In genomic region chr6:159278626-159279025, GRCh38 we compare ENCODE assay signal across 28 cellular contexts.
"Had no signal": no experiment of that assay in that cellular context is flagged by ENCODE, and none has a peak within 500 bp of the region (broad histone marks: within the 10 kb centered on the region; RNA-seq: fewer than 3 reads in every experiment).

No MANE protein-coding gene starts in this region.

- H3K4me3 Mint-ChIP-seq: dendritic cell treated with granulocyte-macrophage colony-stimulating factor and Interleukin-4, amounts not matched to agents 40 ng/mL and 50 ng/mL, for 4 days; effector memory CD8-positive, alpha-beta T cell; endodermal cell had no signal

- H3K9me3 Mint-ChIP-seq: dendritic cell treated with granulocyte-macrophage colony-stimulating factor and Interleukin-4, amounts not matched to agents 40 ng/mL and 50 ng/mL, for 4 days; effector memory CD8-positive, alpha-beta T cell had no signal

- H3K27ac Mint-ChIP-seq: dendritic cell treated with granulocyte-macrophage colony-stimulating factor and Interleukin-4, amounts not matched to agents 40 ng/mL and 50 ng/mL, for 4 days; effector memory CD8-positive, alpha-beta T cell; endodermal cell had no signal

- H3K36me3 ChIP-seq: colonic mucosa, esophagus muscularis mucosa, esophagus squamous epithelium, gastrocnemius medialis, gastroesophageal sphincter, heart left ventricle, heart right ventricle had no signal

- H3K27ac ChIP-seq: colonic mucosa, coronary artery, dorsolateral prefrontal cortex, epithelial cell of prostate, esophagus muscularis mucosa, esophagus squamous epithelium, foreskin keratinocyte, gastrocnemius medialis, gastroesophageal sphincter, heart left ventricle, heart right ventricle, hepatocyte had no signal

- H2AFZ ChIP-seq: hepatocyte had no signal

- H3K4me3 ChIP-seq: colonic mucosa, coronary artery, dorsolateral prefrontal cortex, esophagus muscularis mucosa, esophagus squamous epithelium, gastrocnemius medialis, gastroesophageal sphincter, heart left ventricle, heart right ventricle, hepatocyte had no signal

- H3K27me3 Mint-ChIP-seq: dendritic cell treated with granulocyte-macrophage colony-stimulating factor and Interleukin-4, amounts not matched to agents 40 ng/mL and 50 ng/mL, for 4 days had no signal

- H3K9me3 ChIP-seq: colonic mucosa, esophagus muscularis mucosa, esophagus squamous epithelium, gastrocnemius medialis, gastroesophageal sphincter, heart left ventricle, heart right ventricle had no signal

- H3K4me2 ChIP-seq: hepatocyte had no signal

- H3K4me1 ChIP-seq: colonic mucosa, esophagus muscularis mucosa, esophagus squamous epithelium, gastrocnemius medialis, gastroesophageal sphincter had no signal

- FAIRE-seq: endometrium, endothelial cell of umbilical vein, frontal cortex had no signal

- ATAC-seq: effector memory CD8-positive, alpha-beta T cell; esophagus mucosa; gastrocnemius medialis; gastroesophageal sphincter; heart left ventricle; heart right ventricle had no signal

- H3K4me1 Mint-ChIP-seq: endodermal cell had no signal

- DNase-seq: colonic mucosa; cortex of kidney; dermis blood vessel endothelial cell; dorsolateral prefrontal cortex; effector CD4-positive, alpha-beta T cell; effector CD8-positive, alpha-beta T cell; effector memory CD4-positive, alpha-beta T cell; effector memory CD8-positive, alpha-beta T cell; endodermal cell; esophagus squamous epithelium; foreskin fibroblast; foreskin melanocyte; gastrocnemius medialis; glutamatergic neuron; head of caudate nucleus; heart left ventricle; heart right ventricle had no signal

- H3K79me2 ChIP-seq: hepatocyte had no signal

- H3K27me3 ChIP-seq: colonic mucosa, esophagus muscularis mucosa, esophagus squamous epithelium, foreskin keratinocyte, gastrocnemius medialis, gastroesophageal sphincter, heart left ventricle, hepatocyte had no signal
